In genomic region chr1:196558424-196558823, GRCh38 we compare ENCODE assay signal across 9 cellular contexts. TPM values are rescaled to one million over a fixed set of nuclear protein-coding genes. Genes with fewer than 3 reads are reported as not detected.
DNase-seq lines count a peak whose midpoint lies in the region; ATAC-seq and TF ChIP-seq lines count a peak whose summit lies in the region.
"Had no signal": no experiment of that assay in that cellular context is flagged by ENCODE, and none has a peak within 500 bp of the region (broad histone marks: within the 10 kb centered on the region; RNA-seq: fewer than 3 reads in every experiment).

No MANE protein-coding gene starts in this region.

- ATAC-seq in HG02798 (IDR thresholded peaks at IDR 0.05; ENCODE audit: poor library complexity, unreplicated experiment): no peak

- H3K4me3 ChIP-seq in SU-DHL-6 (ENCODE audit: insufficient read depth, low read length, poor library complexity, severe bottlenecking) (peak overlapping the region; percentile 41), right atrium auricular region (peak overlapping the region; percentile 8 to 35)
- no peak overlapping the region for H3K4me3 ChIP-seq in effector memory CD4-positive, alpha-beta T cell (ENCODE audit: insufficient read depth, low read depth, low read length, poor library complexity, severe bottlenecking)

- H3K9me3 ChIP-seq in SU-DHL-6 (ENCODE audit: insufficient read depth, low read length): peaks cover under 1% of the 10 kb centered on the region; the same call in 1 of the 2 replicates
- H3K9me3 ChIP-seq in right atrium auricular region: peaks cover 0 to under 1% of the 10 kb centered on the region in 2 donors
- no peaks in the 10 kb centered on the region for H3K9me3 ChIP-seq in effector memory CD4-positive, alpha-beta T cell (ENCODE audit: control insufficient read depth, low read length)

- H3K79me2 ChIP-seq in SU-DHL-6 (ENCODE audit: insufficient read depth, low read length): no peaks in the 10 kb centered on the region

- H3K36me3 ChIP-seq in SU-DHL-6 (ENCODE audit: low read length): 0 out of 2 replicates have a peak, but pooled peaks cover 2% of the 10 kb centered on the region
- H3K36me3 ChIP-seq in right atrium auricular region: no peaks in the 10 kb centered on the region
- H3K36me3 ChIP-seq in effector memory CD4-positive, alpha-beta T cell (ENCODE audit: control insufficient read depth, insufficient read depth, low read length): no peaks in the 10 kb centered on the region

- in situ Hi-C loops in ACHN (cut with HindIII; ENCODE audit: low pct_ligation_motif_present, low pct_unique_long_range_greater_than_20kb, low sequenced_read_pairs): no loop called here

- H3K9ac ChIP-seq in SU-DHL-6 (ENCODE audit: low read length): 0 out of 2 replicates have a peak overlapping the region, but pooled peaks have one; percentile 25

- TF ChIP-seq CTCF in SU-DHL-6 (IDR thresholded peaks at IDR 0.05; ENCODE audit: insufficient read depth, low read length, poor library complexity, severe bottlenecking) (no peak), right atrium auricular region (IDR thresholded peaks at IDR 0.05) (no peak)

- no peaks in the 10 kb centered on the region for H3F3A ChIP-seq in SU-DHL-6 (ENCODE audit: insufficient read depth)

- no peaks in the 10 kb centered on the region for H3K4me1 ChIP-seq in right atrium auricular region
- H3K4me1 ChIP-seq in effector memory CD4-positive, alpha-beta T cell (ENCODE audit: control insufficient read depth, insufficient read depth, low read length, poor library complexity, severe bottlenecking): no peaks in the 10 kb centered on the region

- peak; percentile 88 for DNase-seq in ACHN
- DNase-seq in HCEC 1CT: peak; percentile 76
- DNase-seq in right atrium auricular region (ENCODE audit: low spot score): no peak
- DNase-seq in effector memory CD4-positive, alpha-beta T cell: no peak
- DNase-seq in amygdala (lab: John Stamatoyannopoulos, UW): no peak
- DNase-seq in NCI-H82 treated with DMSO at 0.1 percent for 48 hours (lab: John Stamatoyannopoulos, UW; ENCODE audit: unreplicated experiment): no peak

- peak overlapping the region; percentile 82 for H2AFZ ChIP-seq in SU-DHL-6 (ENCODE audit: low read depth, low read length, severe bottlenecking)

- peak overlapping the region; percentile 82 for H3K4me2 ChIP-seq in SU-DHL-6 (ENCODE audit: low read depth, low read length, poor library complexity, severe bottlenecking)

- H3K27me3 ChIP-seq in SU-DHL-6 (ENCODE audit: low read length) (no peaks in the 10 kb centered on the region), right atrium auricular region (no peaks in the 10 kb centered on the region)
- H3K27me3 ChIP-seq in effector memory CD4-positive, alpha-beta T cell (replicated peaks; ENCODE audit: control insufficient read depth, insufficient read depth, low read length, poor library complexity, severe bottlenecking): no peaks in the 10 kb centered on the region

- H3K27ac ChIP-seq in SU-DHL-6 (ENCODE audit: low read depth, low read length) (no peak overlapping the region), right atrium auricular region (peak overlapping the region in 1 of 2 donors; percentile 15)
- no peak overlapping the region for H3K27ac ChIP-seq in effector memory CD4-positive, alpha-beta T cell (ENCODE audit: insufficient read depth, low read length, poor library complexity, severe bottlenecking)

- no peaks in the 10 kb centered on the region for H4K20me1 ChIP-seq in SU-DHL-6 (ENCODE audit: low read depth, low read length)

- H3K9me2 ChIP-seq in SU-DHL-6 (replicated peaks; ENCODE audit: insufficient read depth, low read length): no peaks in the 10 kb centered on the region

RNA-seq across cellular contexts. Expression of gene KCNT2, which starts 49.8 kb away (rescaled TPM):
- 10 to 100 TPM in 1 of 2 donors, 1 to 10 TPM in 1; 3.9 to 14.1 TPM for total RNA-seq in right atrium auricular region
- total RNA-seq: T-helper 1 cell treated with Interleukin-12 subunit alpha and Interleukin-12 subunit beta and Interleukin-4 antibody, amounts not matched to agents 30 ng/mL and 1 ng/mL, for 36 hours had no signal

Comparison
In these comparisons a context has a peak if more than half of its experiments do, and no peak if none do; other contexts are left out.
1. DNase-seq: peak in ACHN (single experiment) and HCEC 1CT (single experiment); none in right atrium auricular region (single experiment), effector memory CD4-positive, alpha-beta T cell (0 of 3), amygdala (0 of 56) and NCI-H82 treated with DMSO at 0.1 percent for 48 hours (single experiment).